Comparison of ENCODE assay signal across 9 cellular contexts in the genomic region with DNA sequence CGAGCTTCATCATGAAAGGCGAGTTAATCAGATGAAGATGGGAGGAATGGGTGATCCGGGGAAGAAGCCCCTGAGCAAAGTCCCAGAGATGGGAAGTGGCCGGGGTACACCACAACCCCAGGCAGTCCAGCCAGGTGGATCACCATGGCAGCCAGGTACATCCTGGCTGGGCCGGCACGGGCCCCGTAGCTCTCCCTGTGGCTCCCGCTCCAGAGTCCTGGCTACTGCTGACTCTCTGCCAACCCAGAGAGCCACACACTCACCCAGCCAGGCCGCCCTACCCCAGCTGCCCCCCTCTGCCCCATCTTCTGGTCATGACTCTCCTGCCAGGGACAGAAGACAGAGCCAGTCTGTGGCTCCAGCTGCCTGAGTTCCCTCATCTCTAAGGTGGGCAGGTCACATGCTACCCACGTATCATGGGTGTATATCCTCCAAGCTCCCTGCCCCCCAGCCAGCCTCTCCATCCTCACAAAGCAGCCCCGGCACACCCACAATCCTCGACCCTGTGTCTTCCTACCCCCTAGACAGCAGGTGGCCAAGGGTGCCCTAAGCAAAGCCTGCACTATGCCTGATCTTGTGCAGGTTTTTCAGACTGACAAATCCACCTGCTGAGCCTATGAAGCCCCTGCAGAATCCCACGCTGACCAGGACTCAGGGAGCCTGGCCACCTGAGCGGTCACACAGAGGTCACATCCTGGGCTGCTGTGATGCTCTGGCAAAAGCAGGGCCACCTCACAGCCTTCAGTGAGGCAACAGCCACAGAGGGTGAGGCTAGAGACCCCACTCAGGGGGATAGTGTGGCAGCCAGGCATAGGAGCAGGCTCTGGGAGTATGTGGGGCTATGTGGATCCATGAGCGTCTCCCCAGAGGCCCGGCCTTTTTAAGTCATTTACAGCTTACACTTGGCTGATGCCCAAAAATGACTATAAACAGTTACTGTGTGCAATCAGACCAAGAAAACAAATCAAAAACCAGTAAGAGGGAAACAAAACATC. TPM values are rescaled to one million over a fixed set of nuclear protein-coding genes. Genes with fewer than 3 reads are reported as not detected.
DNase-seq lines count a peak whose midpoint lies in the region; ATAC-seq, FAIRE-seq and TF ChIP-seq lines count a peak whose summit lies in the region.
"Had no signal": no experiment of that assay in that cellular context is flagged by ENCODE, and none has a peak within 500 bp of the region (broad histone marks: within the 10 kb centered on the region; RNA-seq: fewer than 3 reads in every experiment).

No MANE protein-coding gene starts in this region.

- FAIRE-seq in endothelial cell of umbilical vein (lab: Jason Lieb, UNC), result no peak
- FAIRE-seq: TTC549 had no signal

- DNase-seq in RWPE1 (ENCODE audit: low spot score), result no peak
- DNase-seq in endothelial cell of umbilical vein (ENCODE audit: low read depth, low spot score), result no peak
- DNase-seq in neural crest cell (ENCODE audit: low read depth, low spot score), result no peak
- DNase-seq in NCI-H1417 (lab: John Stamatoyannopoulos, UW), result no peak
- DNase-seq in stimulated activated CD4-positive, alpha-beta T cell treated with anti-CD3 and anti-CD28 coated beads, Interleukin-2, amount 100 ng/mL, for 48 hours, result no peak

- peak overlapping the region; percentile 1 for H3K9ac ChIP-seq in endothelial cell of umbilical vein (replicated peaks; ENCODE audit: extremely low read depth, insufficient read depth, low read length)

- no peaks in the 10 kb centered on the region for H4K20me1 ChIP-seq in endothelial cell of umbilical vein (replicated peaks; ENCODE audit: control insufficient read depth, extremely low read depth, insufficient read depth, low read length)

- TF ChIP-seq CTCF in C4-2B (conservative IDR thresholded peaks at IDR 0.05) (no peak), RWPE1 (conservative IDR thresholded peaks at IDR 0.05; ENCODE audit: low read depth) (no peak), endothelial cell of umbilical vein (IDR thresholded peaks at IDR 0.05; ENCODE audit: extremely low read depth in 1 of 2, insufficient read depth in 1 of 2, low read depth in 1 of 2, low read length in 2 of 2) (no peak), neural crest cell (conservative IDR thresholded peaks at IDR 0.05) (no peak)

- dilution Hi-C loops in endothelial cell of umbilical vein (cut with MboI; ENCODE audit: extremely low pct_ligation_motif_present, low sequenced_read_pairs), result loop anchor here (5.0 kb wide), 1 partner anchor 105 kb away; no protein-coding TSS in a partner anchor

- H3K9me3 ChIP-seq in endothelial cell of umbilical vein (replicated peaks; ENCODE audit: control insufficient read depth, insufficient read depth, low read length), result no peaks in the 10 kb centered on the region

- no peak for ATAC-seq in GM21723 (IDR thresholded peaks at IDR 0.05; ENCODE audit: unreplicated experiment)
- ATAC-seq in GM18907 (IDR thresholded peaks at IDR 0.05; ENCODE audit: unreplicated experiment), result no peak

- no peak for TF ChIP-seq POLR2A in endothelial cell of umbilical vein (IDR thresholded peaks at IDR 0.05; ENCODE audit: low read depth, low read length)

- intact Hi-C loops in endothelial cell of umbilical vein (cut with micrococcal nuclease), result loop anchor here (2.0 kb wide), 1 partner anchor 75 kb away; no protein-coding TSS in a partner anchor

- no peak overlapping the region for H3K27ac Mint-ChIP-seq in neural crest cell (ENCODE audit: unreplicated experiment)

- H3K4me2 ChIP-seq in endothelial cell of umbilical vein (ENCODE audit: insufficient read depth, low read length), result no peak overlapping the region

- H3K9me3 Mint-ChIP-seq in neural crest cell, result no peaks in the 10 kb centered on the region

- H2AFZ ChIP-seq in endothelial cell of umbilical vein (ENCODE audit: low read depth, low read length), result no peak overlapping the region

- peaks cover 16% of the 10 kb centered on the region for H3K4me1 Mint-ChIP-seq in neural crest cell

- H3K79me2 ChIP-seq in endothelial cell of umbilical vein (ENCODE audit: control insufficient read depth, insufficient read depth, low read length), result peaks cover 61% of the 10 kb centered on the region

- H3K4me1 ChIP-seq in endothelial cell of umbilical vein (ENCODE audit: control insufficient read depth, extremely low read depth, insufficient read depth, low read length), result peaks cover 36% of the 10 kb centered on the region

- CTCF ChIA-PET in RWPE1 (lab: Yijun Ruan, JAX), result interaction anchor here (1.1 to 1.6 kb wide), 3 partner anchors 124 to 575 kb away, joined by 3 to 10 read pairs (median 7); no protein-coding TSS in a partner anchor
- CTCF ChIA-PET in endothelial cell of umbilical vein (lab: Charles Lee), result interaction anchor here (0.9 to 5.0 kb wide), 11 partner anchors 13 to 664 kb away, joined by 3 to 35 read pairs (median 4); a partner anchor contains a TSS

- BruUV-seq in endothelial cell of umbilical vein (replicated peaks; lab: Mats Ljungman, UMichigan), result no TSS peak

- H3K4me3 ChIP-seq in endothelial cell of umbilical vein (replicated peaks in 1 of 3; ENCODE audit: insufficient read depth in 1 of 3, low read depth in 1 of 3, low read length in 3 of 3), result no peak overlapping the region

- no peaks in the 10 kb centered on the region for H3K27me3 ChIP-seq in endothelial cell of umbilical vein (ENCODE audit: control insufficient read depth in 2 of 2, insufficient read depth in 2 of 2, low read length in 2 of 2)

- H3K36me3 ChIP-seq in endothelial cell of umbilical vein (ENCODE audit: control insufficient read depth in 2 of 2, extremely low read depth in 1 of 2, insufficient read depth in 2 of 2, low read length in 2 of 2), result no peaks in the 10 kb centered on the region

- H3K4me3 Mint-ChIP-seq in neural crest cell, result peak overlapping the region; percentile 56

- H3K27ac ChIP-seq in C4-2B, result peak overlapping the region; percentile 86
- H3K27ac ChIP-seq in RWPE1, result peak overlapping the region; percentile 83
- peak overlapping the region; percentile 98 for H3K27ac ChIP-seq in endothelial cell of umbilical vein (ENCODE audit: insufficient read depth, low read depth, low read length)

- H3K27me3 Mint-ChIP-seq in neural crest cell (ENCODE audit: low read depth), result no peaks in the 10 kb centered on the region

- H3K9me1 ChIP-seq in endothelial cell of umbilical vein (replicated peaks; ENCODE audit: control insufficient read depth, extremely low read depth, insufficient read depth, low read length), result no peaks in the 10 kb centered on the region

- H3K36me3 Mint-ChIP-seq in neural crest cell (ENCODE audit: low read depth), result peaks cover 2% of the 10 kb centered on the region

- POLR2A ChIA-PET in RWPE1 (lab: Yijun Ruan, JAX; ENCODE audit: low non-redundant PET), result no interaction called here
- POLR2A ChIA-PET in endothelial cell of umbilical vein (lab: Charles Lee), result no interaction called here

TF ChIP-seq in endothelial cell of umbilical vein, 7 proteins besides CTCF, POLR2A, EP300 and RAD21:
- TF ChIP-seq GATA2 (IDR thresholded peaks at IDR 0.05; ENCODE audit: insufficient read depth, insufficient read length, low read depth, low read length), result no peak
- TF ChIP-seq FOS (IDR thresholded peaks at IDR 0.05; ENCODE audit: borderline replicate concordance, insufficient read depth, low read length), result no peak
- no peak for TF ChIP-seq EZH2 (IDR thresholded peaks at IDR 0.05; ENCODE audit: borderline replicate concordance, low read depth, low read length, severe bottlenecking)
- no peak for TF ChIP-seq POLR2AphosphoS5 (IDR thresholded peaks at IDR 0.05; ENCODE audit: insufficient read depth, low read depth, low read length)
- TF ChIP-seq JUN (IDR thresholded peaks at IDR 0.05; ENCODE audit: borderline replicate concordance, insufficient read depth, insufficient read length, low read depth), result no peak
- TF ChIP-seq MYC (IDR thresholded peaks at IDR 0.05; ENCODE audit: low read depth, low read length), result no peak
- TF ChIP-seq, protein P1, sequence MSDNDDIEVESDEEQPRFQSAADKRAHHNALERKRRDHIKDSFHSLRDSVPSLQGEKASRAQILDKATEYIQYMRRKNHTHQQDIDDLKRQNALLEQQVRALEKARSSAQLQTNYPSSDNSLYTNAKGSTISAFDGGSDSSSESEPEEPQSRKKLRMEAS (IDR thresholded peaks at IDR 0.05; ENCODE audit: insufficient read depth, insufficient read length), result no peak

RNA-seq across cellular contexts. Expression of a gene that starts 13.2 kb away (rescaled TPM):
- 58.6 and 78.1 TPM in 2 replicates for total RNA-seq in endothelial cell of umbilical vein
- 54.4 and 60.4 TPM in 2 replicates for polyA plus RNA-seq in endothelial cell of umbilical vein
- polyA plus RNA-seq in endothelial cell of umbilical vein (2011; cell fraction: cytosol; rRNA removed), result 60.0 and 66.8 TPM in 2 replicates
- polyA plus RNA-seq in endothelial cell of umbilical vein (2011; cell fraction: nucleus; rRNA removed), result 67.9 and 73.2 TPM in 2 replicates
- polyA plus RNA-seq in endothelial cell of umbilical vein (2012), result 30.5 and 45.2 TPM in 2 replicates
- 50.5 and 51.7 TPM in 2 replicates for polyA minus RNA-seq in endothelial cell of umbilical vein
- polyA minus RNA-seq in endothelial cell of umbilical vein (2011; cell fraction: cytosol; rRNA and poly(A)+ RNA removed), result 21.5 TPM
- polyA minus RNA-seq in endothelial cell of umbilical vein (2011; cell fraction: nucleus; rRNA and poly(A)+ RNA removed), result 33.1 and 41.5 TPM in 2 replicates
- total RNA-seq in neural crest cell, result 41.1 and 41.2 TPM in 2 replicates
